Comparison of ENCODE assay signal across 19 cellular contexts in the genomic region with DNA sequence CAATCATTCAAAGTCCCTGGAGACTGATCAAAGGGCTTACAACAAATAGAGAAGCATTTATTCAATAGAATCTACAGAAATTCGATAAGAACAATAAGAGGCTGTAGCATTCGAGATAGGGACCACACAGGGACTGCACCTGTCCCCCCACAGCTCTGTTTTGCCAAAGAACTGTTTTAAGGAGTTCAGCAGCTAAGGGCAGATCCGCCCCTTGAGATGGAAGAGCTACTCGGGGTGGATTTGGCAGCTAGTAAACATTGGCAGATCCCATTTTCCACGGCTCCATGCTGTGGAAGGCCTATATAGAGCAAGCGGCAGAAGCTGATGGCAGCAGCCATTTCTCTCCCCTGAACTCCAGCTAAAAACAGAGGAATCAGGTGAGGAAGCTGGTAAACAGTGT.
A peak's percentile ranks its signal among the peaks of the same experiment; 100 is the strongest.
DNase-seq lines count a peak whose midpoint lies in the region; ATAC-seq and TF ChIP-seq lines count a peak whose summit lies in the region.
"Had no signal": no experiment of that assay in that cellular context is flagged by ENCODE, and none has a peak within 500 bp of the region (broad histone marks: within the 10 kb centered on the region; RNA-seq: fewer than 3 reads in every experiment).

No MANE protein-coding gene starts in this region.

- H3K9me3 Mint-ChIP-seq in activated naive CD4-positive, alpha-beta T cell treated with anti-CD3 and anti-CD28 coated beads, Interleukin-2, amount 50 U/mL, for 24 hours: no peaks in the 10 kb centered on the region
- peaks cover 9% of the 10 kb centered on the region for H3K9me3 Mint-ChIP-seq in activated naive CD4-positive, alpha-beta T cell treated with anti-CD3 and anti-CD28 coated beads, Interleukin-2, amount 10 ng/mL, durations not matched to agents 7 days and 5 days

- DNase-seq in activated naive CD4-positive, alpha-beta T cell treated with anti-CD3 and anti-CD28 coated beads, Interleukin-2, amount 10 ng/mL, durations not matched to agents 7 days and 5 days: no peak
- DNase-seq in cerebellum (ENCODE audit: low spot score) (peak; percentile 5), AML-193 (lab: John Stamatoyannopoulos, UW) (no peak)
- DNase-seq in stimulated activated CD4-positive, alpha-beta T cell treated with anti-CD3 and anti-CD28 coated beads, Interleukin-4, amount 100 ng/mL, for 1 hour: no peak
- DNase-seq: Caco-2, DMS153, EL, NCI-H1417, NCI-H1930, NCI-H2171 treated with DMSO at 0.1 percent for 48 hours, NCI-H446 treated with DMSO at 0.1 percent for 48 hours, NCI-H748 treated with DMSO at 0.1 percent for 48 hours, PC-3 had no signal

- peaks cover 4% of the 10 kb centered on the region; the same call in 1 of the 2 replicates for H3K36me3 ChIP-seq in OCI-LY1 (ENCODE audit: insufficient read depth, low read length)
- H3K36me3 ChIP-seq: SJSA1 had no signal

- H3K27me3 Mint-ChIP-seq in activated naive CD4-positive, alpha-beta T cell treated with anti-CD3 and anti-CD28 coated beads, Interleukin-2, amount 50 U/mL, for 24 hours: no peaks in the 10 kb centered on the region
- no peaks in the 10 kb centered on the region for H3K27me3 Mint-ChIP-seq in activated naive CD4-positive, alpha-beta T cell treated with anti-CD3 and anti-CD28 coated beads, Interleukin-2, amount 10 ng/mL, durations not matched to agents 7 days and 5 days

- H3F3A ChIP-seq in OCI-LY1 (ENCODE audit: insufficient read depth, low read length): no peaks in the 10 kb centered on the region

- 0 out of 2 replicates have a peak, but pooled peaks cover 6% of the 10 kb centered on the region for H3K79me2 ChIP-seq in OCI-LY1 (ENCODE audit: insufficient read depth, low read length)

- CTCF ChIA-PET in activated naive CD4-positive, alpha-beta T cell treated with anti-CD3 and anti-CD28 coated beads, Interleukin-2, amount 10 ng/mL, durations not matched to agents 7 days and 5 days (lab: Charles Lee): interaction anchor here (1.1 to 1.7 kb wide), 3 partner anchors 14 to 916 kb away, joined by 3 to 5 read pairs (median 4); no protein-coding TSS in a partner anchor

- H3K4me2 ChIP-seq in OCI-LY1 (ENCODE audit: low read length): no peak overlapping the region
- H3K4me2 ChIP-seq: A549 had no signal

- H2AFZ ChIP-seq in OCI-LY1 (ENCODE audit: low read length): no peak overlapping the region

- TF ChIP-seq CTCF in OCI-LY1 (IDR thresholded peaks at IDR 0.05; ENCODE audit: low read length): no peak

- H3K9ac ChIP-seq in OCI-LY1 (ENCODE audit: low read length): no peak overlapping the region

- H3K27ac ChIP-seq in OCI-LY1 (ENCODE audit: low read depth, low read length, poor library complexity, severe bottlenecking): peak overlapping the region; percentile 30
- H3K27ac ChIP-seq: A549, C4-2B, SJSA1 had no signal

- no peaks in the 10 kb centered on the region for H3K9me3 ChIP-seq in OCI-LY1 (ENCODE audit: low read length)
- H3K9me3 ChIP-seq: Caco-2, SJSA1 had no signal

- H3K27me3 ChIP-seq in OCI-LY1 (ENCODE audit: insufficient read depth, low read length): no peaks in the 10 kb centered on the region
- H3K27me3 ChIP-seq: SJSA1 had no signal

- no peak for ATAC-seq in HG03025 (IDR thresholded peaks at IDR 0.05; ENCODE audit: low FRiP score, unreplicated experiment)
- ATAC-seq: A549, PC-3 had no signal

- H3K4me1 ChIP-seq in OCI-LY1 (ENCODE audit: insufficient read depth, low read length, severe bottlenecking): peaks cover 39% of the 10 kb centered on the region
- H3K4me1 ChIP-seq: A549, Caco-2, SJSA1 had no signal

- H3K4me3 Mint-ChIP-seq in activated naive CD4-positive, alpha-beta T cell treated with anti-CD3 and anti-CD28 coated beads, Interleukin-2, amount 50 U/mL, for 24 hours: no peak overlapping the region
- no peak overlapping the region for H3K4me3 Mint-ChIP-seq in activated naive CD4-positive, alpha-beta T cell treated with anti-CD3 and anti-CD28 coated beads, Interleukin-2, amount 10 ng/mL, durations not matched to agents 7 days and 5 days

- no peak overlapping the region for H3K4me3 ChIP-seq in OCI-LY1 (ENCODE audit: low read depth, low read length, poor library complexity, severe bottlenecking)
- H3K4me3 ChIP-seq: A549, SJSA1 had no signal

- no peaks in the 10 kb centered on the region for H3K9me2 ChIP-seq in OCI-LY1 (ENCODE audit: low read depth, low read length)

- H4K20me1 ChIP-seq in OCI-LY1 (ENCODE audit: insufficient read depth, low read length): no peaks in the 10 kb centered on the region

- H3K4me1 Mint-ChIP-seq in activated naive CD4-positive, alpha-beta T cell treated with anti-CD3 and anti-CD28 coated beads, Interleukin-2, amount 50 U/mL, for 24 hours: peaks cover 33% of the 10 kb centered on the region
- H3K4me1 Mint-ChIP-seq in activated naive CD4-positive, alpha-beta T cell treated with anti-CD3 and anti-CD28 coated beads, Interleukin-2, amount 10 ng/mL, durations not matched to agents 7 days and 5 days: peaks cover 23% of the 10 kb centered on the region

- H3K27ac Mint-ChIP-seq in activated naive CD4-positive, alpha-beta T cell treated with anti-CD3 and anti-CD28 coated beads, Interleukin-2, amount 50 U/mL, for 24 hours: peak overlapping the region; percentile 8
- H3K27ac Mint-ChIP-seq in activated naive CD4-positive, alpha-beta T cell treated with anti-CD3 and anti-CD28 coated beads, Interleukin-2, amount 10 ng/mL, durations not matched to agents 7 days and 5 days: no peak overlapping the region

- peaks cover 9% of the 10 kb centered on the region for H3K36me3 Mint-ChIP-seq in activated naive CD4-positive, alpha-beta T cell treated with anti-CD3 and anti-CD28 coated beads, Interleukin-2, amount 50 U/mL, for 24 hours
- peaks cover 22% of the 10 kb centered on the region for H3K36me3 Mint-ChIP-seq in activated naive CD4-positive, alpha-beta T cell treated with anti-CD3 and anti-CD28 coated beads, Interleukin-2, amount 10 ng/mL, durations not matched to agents 7 days and 5 days
